Comparison of ENCODE assay signal across 9 cellular contexts in genomic region chr12:46368138-46368537, GRCh38. TPM values are rescaled to one million over a fixed set of nuclear protein-coding genes. Genes with fewer than 3 reads are reported as not detected.
DNase-seq lines count a peak whose midpoint lies in the region; ATAC-seq, FAIRE-seq and TF ChIP-seq lines count a peak whose summit lies in the region.
"Had no signal": no experiment of that assay in that cellular context is flagged by ENCODE, and none has a peak within 500 bp of the region (broad histone marks: within the 10 kb centered on the region; RNA-seq: fewer than 3 reads in every experiment).

No MANE protein-coding gene starts in this region.

- intact Hi-C loops in gastrocnemius medialis (cut with DNase I; ENCODE audit: low total_unique reads): loop anchor here (5.0 kb wide), 1 partner anchor 249 kb away; no protein-coding TSS in a partner anchor

- H3K9me3 ChIP-seq in gastrocnemius medialis: no peaks in the 10 kb centered on the region

- H3K36me3 ChIP-seq in gastrocnemius medialis: peaks cover 7 to 84% of the 10 kb centered on the region in 2 donors

- H3K36me3 Mint-ChIP-seq in activated CD4-positive, alpha-beta memory T cell treated with anti-CD3 and anti-CD28 coated beads, Interleukin-2, amount 10 ng/mL, durations not matched to agents 7 days and 5 days (ENCODE audit: low read depth): peaks cover 89% of the 10 kb centered on the region

- H3K27ac ChIP-seq in gastrocnemius medialis: peak overlapping the region; percentile 93 to 97 (median 95)

- no peaks in the 10 kb centered on the region for H3K27me3 ChIP-seq in gastrocnemius medialis

- TF ChIP-seq CTCF in foreskin fibroblast (IDR thresholded peaks at IDR 0.05; ENCODE audit: low read depth, low read length) (no peak), gastrocnemius medialis (IDR thresholded peaks at IDR 0.05 in 4 of 5, conservative IDR thresholded peaks at IDR 0.05 in 1 of 5) (no peak)

- H3K27ac Mint-ChIP-seq in activated CD4-positive, alpha-beta memory T cell treated with anti-CD3 and anti-CD28 coated beads, Interleukin-2, amount 10 ng/mL, durations not matched to agents 7 days and 5 days: peak overlapping the region; percentile 15

- CTCF ChIA-PET in activated CD4-positive, alpha-beta memory T cell treated with anti-CD3 and anti-CD28 coated beads, Interleukin-2, amount 10 ng/mL, durations not matched to agents 7 days and 5 days (lab: Charles Lee): interaction anchor here (1.1 to 1.5 kb wide), 3 partner anchors 12 to 293 kb away, joined by 3 to 4 read pairs (median 4); no protein-coding TSS in a partner anchor

- peak overlapping the region; percentile 91 for H3K4me3 Mint-ChIP-seq in activated CD4-positive, alpha-beta memory T cell treated with anti-CD3 and anti-CD28 coated beads, Interleukin-2, amount 10 ng/mL, durations not matched to agents 7 days and 5 days

- no peak for FAIRE-seq in GM12891 (lab: Jason Lieb, UNC)

- H3K4me3 ChIP-seq in foreskin fibroblast (ENCODE audit: low read depth in 1 of 2, low read length in 2 of 2): peak overlapping the region; percentile 84 to 95
- peak overlapping the region; percentile 68 to 87 (median 80) for H3K4me3 ChIP-seq in gastrocnemius medialis

- no peak for DNase-seq in GM12891 (ENCODE audit: insufficient read length, low spot score)
- DNase-seq in activated CD4-positive, alpha-beta memory T cell treated with anti-CD3 and anti-CD28 coated beads, Interleukin-2, amount 10 ng/mL, durations not matched to agents 7 days and 5 days: no peak
- no peak for DNase-seq in foreskin fibroblast
- DNase-seq in gastrocnemius medialis: no peak
- no peak for DNase-seq in SIG-M5 treated with dmso at 0.1 percent for 504 hours (lab: John Stamatoyannopoulos, UW; ENCODE audit: unreplicated experiment)
- no peak for DNase-seq in kidney tubule cell (ENCODE audit: low spot score)
- DNase-seq: activated CD8-positive, alpha-beta memory T cell treated with anti-CD3 and anti-CD28 coated beads, Interleukin-2, amount 50 U/mL, for 4 hours had no signal

- peaks cover 74% of the 10 kb centered on the region in 2 donors for H3K4me1 ChIP-seq in gastrocnemius medialis

- in situ Hi-C loops in gastrocnemius medialis (cut with MboI; ENCODE audit: low sequenced_read_pairs in 4 of 4): loop anchor here in 3 of 4 donors (10.0 to 25.0 kb wide), 3 partner anchors 294 to 381 kb away; partner anchors contain the start of gene SCAF11 (in 1 of the 3)

- ATAC-seq in gastrocnemius medialis: no peak
- no peak for ATAC-seq in HG03108 (IDR thresholded peaks at IDR 0.05; ENCODE audit: unreplicated experiment)
- ATAC-seq in HG02938 (IDR thresholded peaks at IDR 0.05; ENCODE audit: unreplicated experiment): no peak

- POLR2A ChIA-PET in activated CD4-positive, alpha-beta memory T cell treated with anti-CD3 and anti-CD28 coated beads, Interleukin-2, amount 10 ng/mL, durations not matched to agents 7 days and 5 days (lab: Charles Lee): interaction anchor here (0.9 to 6.7 kb wide), 9 partner anchors 11 to 156 kb away, joined by 3 to 63 read pairs (median 5); partner anchors contain the start of gene SLC38A1

- TF ChIP-seq POLR2A in GM12891 (IDR thresholded peaks at IDR 0.05; ENCODE audit: low read depth, low read length) (0 out of 2 replicates have a peak, but pooled peaks have one; percentile 6), gastrocnemius medialis (IDR thresholded peaks at IDR 0.05) (no peak)

- H3K27me3 Mint-ChIP-seq in activated CD4-positive, alpha-beta memory T cell treated with anti-CD3 and anti-CD28 coated beads, Interleukin-2, amount 10 ng/mL, durations not matched to agents 7 days and 5 days: no peaks in the 10 kb centered on the region

- H3K4me1 Mint-ChIP-seq in activated CD4-positive, alpha-beta memory T cell treated with anti-CD3 and anti-CD28 coated beads, Interleukin-2, amount 10 ng/mL, durations not matched to agents 7 days and 5 days: peaks cover 72% of the 10 kb centered on the region

- H3K9me3 Mint-ChIP-seq in activated CD4-positive, alpha-beta memory T cell treated with anti-CD3 and anti-CD28 coated beads, Interleukin-2, amount 10 ng/mL, durations not matched to agents 7 days and 5 days: no peaks in the 10 kb centered on the region

TF ChIP-seq in GM12891, 5 proteins besides CTCF, POLR2A, EP300 and RAD21:
- TF ChIP-seq POLR2AphosphoS5 (IDR thresholded peaks at IDR 0.05; ENCODE audit: low read depth, low read length) (no peak), TAF1 (IDR thresholded peaks at IDR 0.05; ENCODE audit: low read depth, low read length) (no peak), POU2F2 (IDR thresholded peaks at IDR 0.05; ENCODE audit: low read depth, low read length) (no peak), PAX5 (IDR thresholded peaks at IDR 0.05; ENCODE audit: insufficient read depth, low read length, severe bottlenecking) (no peak), SPI1 (IDR thresholded peaks at IDR 0.05; ENCODE audit: low read depth, low read length) (no peak)
TF ChIP-seq in GM12891: peak in this region for 0.

RNA-seq across cellular contexts. Expression of gene SLC38A2, which starts 4.4 kb away (rescaled TPM):
- 31.8 TPM for polyA plus RNA-seq in GM12891 (2012; ENCODE audit: low read depth, missing spikeins)
- 100 to 1,000 TPM; 265 to 267 TPM for total RNA-seq in activated CD4-positive, alpha-beta memory T cell treated with anti-CD3 and anti-CD28 coated beads, Interleukin-2, amount 10 ng/mL, durations not matched to agents 7 days and 5 days
- 100 to 1,000 TPM; 260 to 853 (median 400) TPM for total RNA-seq in gastrocnemius medialis
